ENCODE assay signal across 8 cellular contexts in genomic region chr5:139473565-139473964, GRCh38.
DNase-seq lines count a peak whose midpoint lies in the region; ATAC-seq and TF ChIP-seq lines count a peak whose summit lies in the region.
"Had no signal": no experiment of that assay in that cellular context is flagged by ENCODE, and none has a peak within 500 bp of the region (broad histone marks: within the 10 kb centered on the region; RNA-seq: fewer than 3 reads in every experiment).

No MANE protein-coding gene starts in this region.

- DNase-seq in HFF-Myc (ENCODE audit: extremely low read depth, low read depth) (no peak), NCI-H82 treated with DMSO at 0.1 percent for 48 hours (lab: John Stamatoyannopoulos, UW; ENCODE audit: unreplicated experiment) (no peak), T1000 (lab: John Stamatoyannopoulos, UW) (no peak), HAP-1 (ENCODE audit: low spot score in 2 of 2) (no peak)
- no peak for DNase-seq in activated naive CD8-positive, alpha-beta T cell treated with anti-CD3 and anti-CD28 coated beads, Interleukin-2, amount 50 U/mL, for 24 hours
- DNase-seq: activated gamma-delta T cell had no signal

- H3K4me3 ChIP-seq in HFF-Myc (replicated peaks; ENCODE audit: low read depth, low read length) (no peak overlapping the region), muscle layer of duodenum (ENCODE audit: low read depth in 1 of 2, low read length in 2 of 2) (no peak overlapping the region), HAP-1 (no peak overlapping the region)

- H3K27me3 ChIP-seq in muscle layer of duodenum (ENCODE audit: low read depth, low read length) (no peaks in the 10 kb centered on the region), HAP-1 (ENCODE audit: low read depth) (no peaks in the 10 kb centered on the region)

- in situ Hi-C loops in HAP-1 (cut with MboI; ENCODE audit: low sequenced_read_pairs) = no loop called here

- peak overlapping the region; percentile 26 for H3K27ac Mint-ChIP-seq in activated naive CD8-positive, alpha-beta T cell treated with anti-CD3 and anti-CD28 coated beads, Interleukin-2, amount 50 U/mL, for 24 hours
- H3K27ac Mint-ChIP-seq: memory B cell had no signal

- H3K4me3 Mint-ChIP-seq in activated naive CD8-positive, alpha-beta T cell treated with anti-CD3 and anti-CD28 coated beads, Interleukin-2, amount 50 U/mL, for 24 hours = no peak overlapping the region
- H3K4me3 Mint-ChIP-seq: memory B cell had no signal

- H3K27me3 Mint-ChIP-seq in activated naive CD8-positive, alpha-beta T cell treated with anti-CD3 and anti-CD28 coated beads, Interleukin-2, amount 50 U/mL, for 24 hours = no peaks in the 10 kb centered on the region

- peak; percentile 7 for TF ChIP-seq CTCF in HFF-Myc (IDR thresholded peaks at IDR 0.05; ENCODE audit: low read depth, low read length, missing control alignments)

- peaks cover 58% of the 10 kb centered on the region for H3K4me1 Mint-ChIP-seq in activated naive CD8-positive, alpha-beta T cell treated with anti-CD3 and anti-CD28 coated beads, Interleukin-2, amount 50 U/mL, for 24 hours

- no peaks in the 10 kb centered on the region for H3K9me3 ChIP-seq in muscle layer of duodenum (ENCODE audit: control insufficient read depth in 1 of 2, low read length in 2 of 2)
- H3K9me3 ChIP-seq in HAP-1 = no peaks in the 10 kb centered on the region

- H3K36me3 Mint-ChIP-seq in activated naive CD8-positive, alpha-beta T cell treated with anti-CD3 and anti-CD28 coated beads, Interleukin-2, amount 50 U/mL, for 24 hours (ENCODE audit: low read depth) = peaks cover 13% of the 10 kb centered on the region

- peak overlapping the region; percentile 39 for H3K27ac ChIP-seq in muscle layer of duodenum (ENCODE audit: low read length)

- peaks cover 0 to 25% of the 10 kb centered on the region in 2 donors for H3K36me3 ChIP-seq in muscle layer of duodenum (ENCODE audit: control insufficient read depth in 1 of 2, insufficient read depth in 2 of 2, low read length in 2 of 2)
- no peaks in the 10 kb centered on the region for H3K36me3 ChIP-seq in HAP-1 (replicated peaks)

- H3K9me3 Mint-ChIP-seq in activated naive CD8-positive, alpha-beta T cell treated with anti-CD3 and anti-CD28 coated beads, Interleukin-2, amount 50 U/mL, for 24 hours = no peaks in the 10 kb centered on the region
- H3K9me3 Mint-ChIP-seq: memory B cell had no signal

- H3K4me1 ChIP-seq in muscle layer of duodenum (ENCODE audit: control insufficient read depth in 1 of 2, insufficient read depth in 2 of 2, low read length in 2 of 2) = peaks cover 6 to 22% of the 10 kb centered on the region in 2 donors
- no peaks in the 10 kb centered on the region for H3K4me1 ChIP-seq in HAP-1

- ATAC-seq in activated naive CD8-positive, alpha-beta T cell treated with anti-CD3 and anti-CD28 coated beads, Interleukin-2, amount 50 U/mL, for 24 hours = no peak
